ENCODE assay signal across 2 cellular contexts in the genomic region with DNA sequence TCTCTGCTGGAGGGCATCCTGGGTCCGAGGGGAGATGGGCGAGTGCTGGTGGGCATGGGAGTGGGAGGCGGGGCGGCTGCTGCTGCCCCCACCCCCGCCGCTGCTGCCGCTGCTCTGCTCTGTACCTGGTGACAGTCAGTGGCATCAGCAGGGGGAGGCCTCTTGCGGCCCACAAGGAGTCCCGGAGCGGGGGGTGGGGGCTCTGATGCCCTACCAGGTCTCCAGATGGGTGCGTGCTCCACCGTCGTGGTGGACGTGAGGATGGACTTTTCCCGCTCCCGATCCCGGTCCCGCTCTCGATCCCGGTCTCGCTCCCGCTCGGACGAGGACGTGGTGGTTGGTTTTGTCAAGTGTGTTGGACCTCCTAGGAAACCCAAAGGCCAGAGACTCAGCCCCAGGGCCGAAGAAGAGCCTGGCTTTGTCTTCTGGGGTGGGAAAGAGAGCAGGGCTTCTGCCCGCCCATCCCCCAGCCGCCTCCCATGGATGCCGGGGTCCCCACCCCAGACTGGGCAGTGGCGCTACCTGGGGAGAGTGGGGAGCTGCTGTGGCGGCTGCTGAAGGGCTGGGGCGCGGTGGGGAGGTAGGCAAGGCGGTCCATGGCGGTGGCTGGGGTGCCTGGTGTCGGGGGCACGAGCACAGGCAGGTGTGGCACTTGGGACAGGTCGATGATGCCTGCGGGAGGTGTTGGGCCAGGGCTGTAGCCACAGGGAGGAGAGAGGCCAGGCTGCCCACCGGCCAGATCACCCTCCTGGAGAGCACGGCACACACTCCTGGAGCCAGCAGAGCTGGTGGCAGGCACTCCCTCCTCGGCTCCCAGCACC.
TF ChIP-seq lines count a peak whose summit lies in the region.

No MANE protein-coding gene starts in this region.

TF ChIP-seq in GM12878, 131 proteins besides CTCF, POLR2A, EP300 and RAD21:
- TF ChIP-seq TCF12 (IDR thresholded peaks at IDR 0.05; ENCODE audit: low read depth, low read length) = no peak
- no peak for TF ChIP-seq ASH2L (IDR thresholded peaks at IDR 0.05; ENCODE audit: borderline replicate concordance, low read depth)

TF ChIP-seq in endothelial cell of umbilical vein, 7 proteins besides CTCF, POLR2A, EP300 and RAD21:
- TF ChIP-seq GATA2 (IDR thresholded peaks at IDR 0.05; ENCODE audit: insufficient read depth, insufficient read length, low read depth, low read length) = no peak
- TF ChIP-seq POLR2AphosphoS5 (IDR thresholded peaks at IDR 0.05; ENCODE audit: insufficient read depth, low read depth, low read length) = peak; percentile 15
- TF ChIP-seq, protein P1, sequence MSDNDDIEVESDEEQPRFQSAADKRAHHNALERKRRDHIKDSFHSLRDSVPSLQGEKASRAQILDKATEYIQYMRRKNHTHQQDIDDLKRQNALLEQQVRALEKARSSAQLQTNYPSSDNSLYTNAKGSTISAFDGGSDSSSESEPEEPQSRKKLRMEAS (IDR thresholded peaks at IDR 0.05; ENCODE audit: insufficient read depth, insufficient read length) = no peak
- TF ChIP-seq FOS (IDR thresholded peaks at IDR 0.05; ENCODE audit: borderline replicate concordance, insufficient read depth, low read length) = no peak
TF ChIP-seq in endothelial cell of umbilical vein: peak in this region for 1.
